18 cellular contexts compared by ENCODE assay signal in genomic region chr5:143427122-143427735, GRCh38. TPM values are rescaled to one million over a fixed set of nuclear protein-coding genes. Genes with fewer than 3 reads are reported as not detected.
A peak's percentile ranks its signal among the peaks of the same experiment; 100 is the strongest.
DNase-seq lines count a peak whose midpoint lies in the region; ATAC-seq lines count a peak whose summit lies in the region.
"Had no signal": no experiment of that assay in that cellular context is flagged by ENCODE, and none has a peak within 500 bp of the region (broad histone marks: within the 10 kb centered on the region; RNA-seq: fewer than 3 reads in every experiment).

No MANE protein-coding gene starts in this region.

- H3K9me3 ChIP-seq in CD4-positive, CD25-positive, alpha-beta regulatory T cell (ENCODE audit: control insufficient read depth in 2 of 2, low read length in 2 of 2) = no peaks in the 10 kb centered on the region
- H3K9me3 ChIP-seq: breast epithelium, upper lobe of right lung had no signal

- H3K4me1 Mint-ChIP-seq in CD4-positive, CD25-positive, alpha-beta regulatory T cell = peaks cover 11 to 35% (median 18%) of the 10 kb centered on the region in 4 donors

- no peaks in the 10 kb centered on the region for H3K36me3 ChIP-seq in CD4-positive, CD25-positive, alpha-beta regulatory T cell (ENCODE audit: control insufficient read depth, insufficient read depth, low read length)
- H3K36me3 ChIP-seq: breast epithelium, upper lobe of right lung had no signal

- H3K27ac Mint-ChIP-seq in CD4-positive, CD25-positive, alpha-beta regulatory T cell = peak overlapping the region in 2 of 3 donors; percentile 27 to 89

- no peak for ATAC-seq in CD4-positive, CD25-positive, alpha-beta regulatory T cell (ENCODE audit: low read depth in 2 of 2)
- ATAC-seq in GM18861 (IDR thresholded peaks at IDR 0.05; ENCODE audit: unreplicated experiment) = peak; percentile 28
- peak; percentile 53 for ATAC-seq in HG02571 (IDR thresholded peaks at IDR 0.05; ENCODE audit: unreplicated experiment)
- peak; percentile 42 for ATAC-seq in HG03469 (IDR thresholded peaks at IDR 0.05; ENCODE audit: unreplicated experiment)

- H3K9me3 Mint-ChIP-seq in CD4-positive, CD25-positive, alpha-beta regulatory T cell = peaks cover 0 to 2% (median 0%) of the 10 kb centered on the region in 7 donors

- peaks cover 8% of the 10 kb centered on the region for H3K4me1 ChIP-seq in CD4-positive, CD25-positive, alpha-beta regulatory T cell (ENCODE audit: control insufficient read depth, insufficient read depth, low read length, poor library complexity, severe bottlenecking)
- H3K4me1 ChIP-seq: breast epithelium, upper lobe of right lung had no signal

- no peaks in the 10 kb centered on the region for H3K27me3 ChIP-seq in CD4-positive, CD25-positive, alpha-beta regulatory T cell (ENCODE audit: control insufficient read depth, insufficient read depth, low read length)
- H3K27me3 ChIP-seq: breast epithelium, upper lobe of right lung had no signal

- no peak overlapping the region for H3K4me3 Mint-ChIP-seq in CD4-positive, CD25-positive, alpha-beta regulatory T cell

- H3K27ac ChIP-seq in CD4-positive, CD25-positive, alpha-beta regulatory T cell (ENCODE audit: insufficient read depth, low read length, poor library complexity, severe bottlenecking) = no peak overlapping the region
- H3K27ac ChIP-seq: breast epithelium, GM23248, upper lobe of right lung had no signal

- no peaks in the 10 kb centered on the region for H3K27me3 Mint-ChIP-seq in CD4-positive, CD25-positive, alpha-beta regulatory T cell

- no peak overlapping the region for H3K4me3 ChIP-seq in CD4-positive, CD25-positive, alpha-beta regulatory T cell (ENCODE audit: low read depth, low read length)
- H3K4me3 ChIP-seq: breast epithelium, GM23248, upper lobe of right lung had no signal

- no peak for DNase-seq in CD4-positive, CD25-positive, alpha-beta regulatory T cell
- DNase-seq in NCI-H2171 (lab: John Stamatoyannopoulos, UW) (no peak), nucleus accumbens (lab: John Stamatoyannopoulos, UW) (no peak), NCI-H345 treated with DMSO at 0.1 percent for 48 hours (lab: John Stamatoyannopoulos, UW; ENCODE audit: unreplicated experiment) (no peak), NCI-H1436 treated with DMSO at 0.1 percent for 48 hours (lab: John Stamatoyannopoulos, UW) (no peak)
- DNase-seq: DMS79 treated with DMSO at 0.1 percent for 48 hours; GM23248; islet precursor cell; KG1; NCI-H1436; NCI-H510A treated with DMSO at 0.1 percent for 48 hours; stimulated activated CD4-positive, alpha-beta T cell treated with anti-CD3 and anti-CD28 coated beads, Interleukin-12 subunit alpha, Interleukin-12 subunit beta, amount 100 ng/mL, for 4 hours; T-helper 1 cell; upper lobe of right lung had no signal

- peaks cover 3% of the 10 kb centered on the region for H3K36me3 Mint-ChIP-seq in CD4-positive, CD25-positive, alpha-beta regulatory T cell

RNA-seq across cellular contexts. Expression of gene NR3C1, which starts 23.7 kb away (rescaled TPM):
- total RNA-seq in CD4-positive, CD25-positive, alpha-beta regulatory T cell = 154 TPM
- polyA plus RNA-seq in CD4-positive, CD25-positive, alpha-beta regulatory T cell = 10 to 100 TPM; 62.5 to 85.5 (median 71.3) TPM

Comparison
In these comparisons a context has a peak if more than half of its experiments do, and no peak if none do; other contexts are left out.
1. ATAC-seq: peak in GM18861 (single experiment), HG02571 (single experiment) and HG03469 (single experiment); none in CD4-positive, CD25-positive, alpha-beta regulatory T cell (0 of 2).